In the genomic region with DNA sequence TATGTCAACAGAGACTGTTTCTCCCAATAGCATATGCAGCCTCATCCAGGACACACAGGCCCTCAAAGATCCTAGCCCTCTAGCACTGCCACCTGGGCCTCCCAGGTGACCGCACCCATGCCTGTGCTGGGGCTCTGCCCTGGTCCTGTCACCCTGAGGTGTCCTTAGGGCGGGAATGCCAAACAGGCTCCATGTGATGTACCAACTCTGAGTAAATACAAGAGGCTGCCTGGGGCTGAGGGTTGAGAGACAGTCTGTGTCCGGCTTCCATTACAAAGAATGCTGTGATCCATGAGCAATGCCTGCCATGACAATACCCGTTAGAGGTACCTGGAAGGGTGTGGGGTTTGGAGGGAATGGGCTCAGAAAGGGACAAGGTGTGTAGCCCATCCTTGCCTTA, we compare ENCODE assay signal across 13 cellular contexts.
DNase-seq lines count a peak whose midpoint lies in the region; ATAC-seq and TF ChIP-seq lines count a peak whose summit lies in the region.
"Had no signal": no experiment of that assay in that cellular context is flagged by ENCODE, and none has a peak within 500 bp of the region (broad histone marks: within the 10 kb centered on the region; RNA-seq: fewer than 3 reads in every experiment).

No MANE protein-coding gene starts in this region.

- no peak overlapping the region for H3K56ac ChIP-seq in H9 (ENCODE audit: insufficient read length, low read depth, low read length)

- H3K79me2 ChIP-seq in H9 (ENCODE audit: insufficient read depth, low read length): no peaks in the 10 kb centered on the region

- CTCF ChIA-PET in MCF 10A (lab: Yijun Ruan, JAX): no interaction called here

- no peak overlapping the region for H4K5ac ChIP-seq in H9 (ENCODE audit: insufficient read length, low read depth, low read length)

- no peak overlapping the region for H3K4ac ChIP-seq in H9 (ENCODE audit: low read depth, low read length)
- no peak overlapping the region for H3K4ac ChIP-seq in neuronal stem cell (ENCODE audit: low read length)

- no peak for ATAC-seq in HG03280 (IDR thresholded peaks at IDR 0.05; ENCODE audit: unreplicated experiment)
- no peak for ATAC-seq in HG03196 (IDR thresholded peaks at IDR 0.05; ENCODE audit: unreplicated experiment)

- H3K18ac ChIP-seq in H9 (ENCODE audit: insufficient read length, low read depth, low read length) (no peak overlapping the region), neuronal stem cell (ENCODE audit: low read length) (peak overlapping the region; percentile 62)

- H3K4me3 Mint-ChIP-seq in MCF 10A (ENCODE audit: unreplicated experiment) (no peak overlapping the region), H9 (no peak overlapping the region)
- H3K4me3 Mint-ChIP-seq: B cell had no signal

- no peak overlapping the region for H3K4me2 ChIP-seq in H9 (ENCODE audit: insufficient read depth, insufficient read length, low read length)
- no peak overlapping the region for H3K4me2 ChIP-seq in neuronal stem cell (ENCODE audit: insufficient read depth, low read length, poor library complexity, severe bottlenecking)
- H3K4me2 ChIP-seq: SK-N-SH had no signal

- in situ Hi-C loops in T47D (cut with HindIII; ENCODE audit: low pct_unique_long_range_greater_than_20kb, low sequenced_read_pairs): no loop called here

- H3K23ac ChIP-seq in H9 (ENCODE audit: insufficient read length, low read depth, low read length) (no peak overlapping the region), neuronal stem cell (ENCODE audit: low read depth, low read length, poor library complexity) (no peak overlapping the region)

- no peak for TF ChIP-seq POLR2A in erythroblast (IDR thresholded peaks at IDR 0.05; ENCODE audit: low read length)

- H3K36me3 ChIP-seq in WERI-Rb-1 (no peaks in the 10 kb centered on the region), neuronal stem cell (replicated peaks in 1 of 2; ENCODE audit: control insufficient read depth in 2 of 2, insufficient read depth in 2 of 2, low read length in 2 of 2) (no peaks in the 10 kb centered on the region)

- POLR2A ChIA-PET in MCF 10A (lab: Yijun Ruan, JAX): no interaction called here

- TF ChIP-seq CTCF in MCF 10A (IDR thresholded peaks at IDR 0.05; ENCODE audit: unreplicated experiment): no peak
- no peak for TF ChIP-seq CTCF in H9 (conservative IDR thresholded peaks at IDR 0.05)
- peak; percentile 10; the same call in 1 of the 2 replicates for TF ChIP-seq CTCF in WERI-Rb-1 (IDR thresholded peaks at IDR 0.05; ENCODE audit: low read depth, low read length)

- no CpG with 5 or more reads among the region's 4 CpGs for WGBS in H9 (ENCODE audit: extremely low coverage, insufficient read length, low lambda C conversion rate)
- WGBS in neuronal stem cell (ENCODE audit: extremely low coverage in 2 of 2, insufficient read length in 2 of 2, insufficient replicate concordance in 1 of 2), 2 donors: no CpG with 5 or more reads among the region's 4 CpGs

- H3K4me1 ChIP-seq in H9 (ENCODE audit: insufficient read depth, low read length) (no peaks in the 10 kb centered on the region), neuronal stem cell (ENCODE audit: control insufficient read depth in 2 of 2, insufficient read depth in 1 of 2, low read depth in 1 of 2, low read length in 2 of 2) (peaks cover 0 to under 1% of the 10 kb centered on the region in 2 donors)

- no peak overlapping the region for H3K9ac ChIP-seq in H9 (ENCODE audit: extremely low read depth, insufficient read length, low read length)
- peak overlapping the region; percentile 39 for H3K9ac ChIP-seq in neuronal stem cell (ENCODE audit: low read depth, low read length, poor library complexity)
- H3K9ac ChIP-seq: SK-N-SH had no signal

- H3K27ac Mint-ChIP-seq in MCF 10A (ENCODE audit: low read depth, unreplicated experiment) (no peak overlapping the region), H9 (peak overlapping the region in 2 of 3 experiments; percentile 76 to 86; a peak in 1 of 7 replicates)
- H3K27ac Mint-ChIP-seq: B cell had no signal

- H2BK12ac ChIP-seq in H9 (ENCODE audit: insufficient read length, low read depth, low read length): no peak overlapping the region
- H2BK12ac ChIP-seq in neuronal stem cell (ENCODE audit: low read length): peak overlapping the region; percentile 46

- DNase-seq in T47D (ENCODE audit: low read depth in 1 of 2, low spot score in 1 of 2): peak; percentile 22 to 94
- no peak for DNase-seq in MCF 10A (ENCODE audit: unreplicated experiment)
- no peak for DNase-seq in H9
- no peak for DNase-seq in WERI-Rb-1
- DNase-seq in neuronal stem cell (ENCODE audit: low spot score): no peak
- DNase-seq in erythroblast (lab: John Stamatoyannopoulos, UW): no peak
- DNase-seq: Karpas-422, NCI-H2029 treated with DMSO at 0.1 percent for 48 hours, NCI-H526 treated with DMSO at 0.1 percent for 48 hours, SK-N-SH had no signal

- H3K79me1 ChIP-seq in H9 (ENCODE audit: insufficient read depth, low read depth, low read length, poor library complexity, severe bottlenecking) (no peaks in the 10 kb centered on the region), neuronal stem cell (ENCODE audit: low read depth, low read length) (no peaks in the 10 kb centered on the region)

- H4K91ac ChIP-seq in H9 (ENCODE audit: insufficient read length, low read depth, low read length): no peak overlapping the region
- H4K91ac ChIP-seq in neuronal stem cell (ENCODE audit: low read depth, low read length, poor library complexity): no peak overlapping the region

- H3K4me3 ChIP-seq in WERI-Rb-1 (ENCODE audit: low read depth, low read length): no peak overlapping the region
- no peak overlapping the region for H3K4me3 ChIP-seq in neuronal stem cell (ENCODE audit: low read length in 2 of 2)

- H2AK5ac ChIP-seq in H9 (ENCODE audit: insufficient read length, low read length) (no peak overlapping the region), neuronal stem cell (ENCODE audit: low read depth, low read length) (no peak overlapping the region)

- no peak overlapping the region for H2BK20ac ChIP-seq in H9 (ENCODE audit: low read depth, low read length, poor library complexity, severe bottlenecking)

- H3K14ac ChIP-seq in H9 (ENCODE audit: insufficient read depth, low read length) (no peak overlapping the region), neuronal stem cell (ENCODE audit: low read length) (no peak overlapping the region)

- no peaks in the 10 kb centered on the region for H3K27me3 Mint-ChIP-seq in MCF 10A (ENCODE audit: insufficient read depth, unreplicated experiment)
- H3K27me3 Mint-ChIP-seq in H9 (ENCODE audit: low read depth): no peaks in the 10 kb centered on the region
- H3K27me3 Mint-ChIP-seq: B cell had no signal

- H3K23me2 ChIP-seq in H9 (ENCODE audit: insufficient read length, low read depth, low read length, poor library complexity, severe bottlenecking): no peaks in the 10 kb centered on the region

- H3K27ac ChIP-seq in H9 (ENCODE audit: insufficient read length, low read depth, low read length): no peak overlapping the region
- no peak overlapping the region for H3K27ac ChIP-seq in WERI-Rb-1
- H3K27ac ChIP-seq in neuronal stem cell (replicated peaks; ENCODE audit: low read length): no peak overlapping the region

- H3T11ph ChIP-seq in H9 (ENCODE audit: low read length): no peak overlapping the region

- H3K36me3 Mint-ChIP-seq in MCF 10A (ENCODE audit: insufficient read depth, unreplicated experiment) (no peaks in the 10 kb centered on the region), H9 (ENCODE audit: insufficient read depth in 1 of 3, low read depth in 3 of 3) (no peaks in the 10 kb centered on the region)

- H4K20me1 ChIP-seq in H9 (ENCODE audit: control insufficient read depth, insufficient read depth, insufficient read length): no peaks in the 10 kb centered on the region

- H3K27me3 ChIP-seq in H9 (ENCODE audit: insufficient read depth, low read length) (no peaks in the 10 kb centered on the region), WERI-Rb-1 (ENCODE audit: insufficient read depth, low read depth, severe bottlenecking) (no peaks in the 10 kb centered on the region), neuronal stem cell (ENCODE audit: control insufficient read depth in 3 of 3, insufficient read depth in 3 of 3, low read depth in 1 of 3, low read length in 3 of 3) (no peaks in the 10 kb centered on the region)

- H2BK5ac ChIP-seq in H9 (ENCODE audit: insufficient read length, low read length): no peak overlapping the region
- H2BK5ac ChIP-seq in neuronal stem cell (ENCODE audit: low read length): no peak overlapping the region

- no peak overlapping the region for H2BK120ac ChIP-seq in H9 (ENCODE audit: low read depth, low read length, poor library complexity, severe bottlenecking)
- H2BK120ac ChIP-seq in neuronal stem cell (ENCODE audit: low read depth, low read length): no peak overlapping the region

- H2BK15ac ChIP-seq in H9 (ENCODE audit: low read depth, low read length): no peak overlapping the region
- no peak overlapping the region for H2BK15ac ChIP-seq in neuronal stem cell (ENCODE audit: low read length)

- intact Hi-C loops in MCF 10A (cut with micrococcal nuclease): no loop called here

- H3K9me3 Mint-ChIP-seq in MCF 10A (ENCODE audit: unreplicated experiment) (no peaks in the 10 kb centered on the region), H9 (no peaks in the 10 kb centered on the region)

- H3K9me3 ChIP-seq in H9 (ENCODE audit: control insufficient read depth, low read depth, low read length): no peaks in the 10 kb centered on the region
- no peaks in the 10 kb centered on the region for H3K9me3 ChIP-seq in WERI-Rb-1 (ENCODE audit: severe bottlenecking)
- no peaks in the 10 kb centered on the region for H3K9me3 ChIP-seq in neuronal stem cell (replicated peaks in 1 of 2; ENCODE audit: control insufficient read depth in 2 of 2, insufficient read depth in 1 of 2, low read depth in 1 of 2, low read length in 2 of 2)
- H3K9me3 ChIP-seq: SK-N-SH had no signal

- H3K4me1 Mint-ChIP-seq in MCF 10A (ENCODE audit: insufficient read depth, unreplicated experiment) (no peaks in the 10 kb centered on the region), H9 (peaks cover 3 to 4% of the 10 kb centered on the region in 2 experiments; a peak in 2 of 4 replicates)

- no peak overlapping the region for H4K8ac ChIP-seq in H9 (replicated peaks; ENCODE audit: insufficient read length, low read depth, low read length)
- no peak overlapping the region for H4K8ac ChIP-seq in neuronal stem cell (ENCODE audit: low read depth, low read length)

- no TSS peak for BruUV-seq in MCF 10A (replicated peaks; lab: Mats Ljungman, UMichigan)

- H2AFZ ChIP-seq in H9 (ENCODE audit: low read length) (no peak overlapping the region), neuronal stem cell (ENCODE audit: low read length) (no peak overlapping the region)

Comparison
In these comparisons a context has a peak if more than half of its experiments do, and no peak if none do; other contexts are left out.
1. DNase-seq: peak in T47D (2 of 2); none in MCF 10A (single experiment), H9 (single experiment), WERI-Rb-1 (single experiment), neuronal stem cell (single experiment) and erythroblast (0 of 2).